In the genomic region with DNA sequence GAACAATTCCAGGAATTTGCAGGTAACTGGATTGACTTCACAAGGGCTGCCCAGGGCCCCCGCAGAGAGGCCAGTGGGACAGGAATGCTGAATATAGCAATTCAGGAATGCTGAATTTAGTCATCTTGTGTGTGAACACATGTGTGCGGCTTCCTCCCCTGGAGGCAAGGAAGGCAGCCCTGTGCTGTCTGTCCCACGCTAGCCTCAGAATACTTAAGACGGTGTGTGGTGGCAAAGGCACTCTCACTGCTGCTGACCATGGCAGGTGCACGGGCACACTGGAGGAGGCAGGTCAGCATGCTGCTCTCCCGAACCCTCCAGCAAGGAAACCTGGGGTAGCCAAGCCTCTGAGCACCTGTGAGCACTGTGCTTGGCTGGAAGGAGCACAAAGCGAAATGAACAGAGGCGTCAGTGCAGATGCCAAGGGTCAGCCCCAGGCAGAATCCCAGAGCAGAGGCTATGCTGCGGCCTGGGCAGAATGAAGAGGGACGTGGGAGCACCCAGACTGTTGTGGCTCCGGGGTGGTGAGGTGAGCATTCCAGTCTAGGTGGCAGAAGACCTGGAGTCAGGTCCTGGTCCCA, we compare ENCODE assay signal across 20 cellular contexts. TPM values are rescaled to one million over a fixed set of nuclear protein-coding genes. Genes with fewer than 3 reads are reported as not detected.
DNase-seq lines count a peak whose midpoint lies in the region; ATAC-seq lines count a peak whose summit lies in the region.
"Had no signal": no experiment of that assay in that cellular context is flagged by ENCODE, and none has a peak within 500 bp of the region (broad histone marks: within the 10 kb centered on the region; RNA-seq: fewer than 3 reads in every experiment).

No MANE protein-coding gene starts in this region.

- intact Hi-C loops in left cardiac atrium (cut with DNase I) (no loop called here), posterior cingulate gyrus (cut with DNase I) (loop anchor here (5.0 kb wide), 1 partner anchor 54 kb away; no protein-coding TSS in a partner anchor)

- H3K36me3 ChIP-seq in MG63, result no peaks in the 10 kb centered on the region
- H3K36me3 ChIP-seq: ascending aorta, neutrophil had no signal

- no peaks in the 10 kb centered on the region for H3K36me3 Mint-ChIP-seq in activated T-helper 17 cell treated with anti-CD3 and anti-CD28 coated beads, Interleukin-2, amount 50 U/mL, for 72 hours (ENCODE audit: low read depth)

- no peaks in the 10 kb centered on the region for H3K4me1 Mint-ChIP-seq in activated T-helper 17 cell treated with anti-CD3 and anti-CD28 coated beads, Interleukin-2, amount 50 U/mL, for 72 hours

- H3K4me3 Mint-ChIP-seq in activated T-helper 17 cell treated with anti-CD3 and anti-CD28 coated beads, Interleukin-2, amount 50 U/mL, for 72 hours, result no peak overlapping the region

- no peak overlapping the region for H3K4me3 ChIP-seq in MG63
- H3K4me3 ChIP-seq: ascending aorta, testis had no signal

- H3K27me3 ChIP-seq in MG63, result no peaks in the 10 kb centered on the region
- H3K27me3 ChIP-seq: ascending aorta, testis had no signal

- ATAC-seq in left cardiac atrium, result no peak
- ATAC-seq in activated T-helper 17 cell treated with anti-CD3 and anti-CD28 coated beads, Interleukin-2, amount 50 U/mL, for 72 hours (replicated peaks), result no peak

- H3K9me3 ChIP-seq in MG63, result no peaks in the 10 kb centered on the region
- H3K9me3 ChIP-seq: ascending aorta, neutrophil, testis had no signal

- peak; percentile 83 for DNase-seq in EH (ENCODE audit: low read depth)
- peak; percentile 40 for DNase-seq in RPMI7951 (ENCODE audit: low read depth)
- DNase-seq in left cardiac atrium, result peak; percentile 7
- peak in 7 of 10 donors; percentile 3 to 75 (median 15) for DNase-seq in posterior cingulate gyrus
- no peak for DNase-seq in HuH-7.5 (ENCODE audit: low spot score)
- no peak for DNase-seq in NCI-H526 treated with DMSO at 0.1 percent for 48 hours (lab: John Stamatoyannopoulos, UW)
- no peak for DNase-seq in MG63
- DNase-seq: AML-193; cortex of kidney; erythroblast; KG1; mesenchymal stem cell; NCI-H1105; RPMI8226; stimulated activated CD4-positive, alpha-beta T cell treated with anti-CD3 and anti-CD28 coated beads, Interleukin-4, amount 100 ng/mL, for 4 hours; testis; WERI-Rb-1 had no signal

- no peaks in the 10 kb centered on the region for H3K9me3 Mint-ChIP-seq in activated T-helper 17 cell treated with anti-CD3 and anti-CD28 coated beads, Interleukin-2, amount 50 U/mL, for 72 hours

- H3K27ac Mint-ChIP-seq in activated T-helper 17 cell treated with anti-CD3 and anti-CD28 coated beads, Interleukin-2, amount 50 U/mL, for 72 hours, result no peak overlapping the region

- H3K27me3 Mint-ChIP-seq in activated T-helper 17 cell treated with anti-CD3 and anti-CD28 coated beads, Interleukin-2, amount 50 U/mL, for 72 hours, result peaks cover 5% of the 10 kb centered on the region

RNA-seq across cellular contexts. Expression of gene GNAZ, which starts 2.7 kb away (rescaled TPM):
- 1.4 and 2.2 TPM in 2 replicates for total RNA-seq in RPMI7951 (2014; rRNA removed; shearing (Covaris generic))
- total RNA-seq in left cardiac atrium, result 1 to 10 TPM; 2.6 to 2.8 TPM
- total RNA-seq in activated T-helper 17 cell treated with anti-CD3 and anti-CD28 coated beads, Interleukin-2, amount 50 U/mL, for 72 hours, result 1 to 10 TPM in 1 of 2 donors, under 1 TPM in 1; 0.37 to 2.0 TPM
- 10.5 and 12.8 TPM in 2 replicates for total RNA-seq in MG63 (2014; rRNA removed; shearing (Covaris generic); ENCODE audit: low replicate concordance)

Comparison
In these comparisons a context has a peak if more than half of its experiments do, and no peak if none do; other contexts are left out.
1. DNase-seq: peak in EH (single experiment), RPMI7951 (single experiment), left cardiac atrium (single experiment) and posterior cingulate gyrus (7 of 10); none in HuH-7.5 (single experiment), NCI-H526 treated with DMSO at 0.1 percent for 48 hours (single experiment) and MG63 (single experiment).